Comparison of ENCODE assay signal across 34 cellular contexts in genomic region chr1:56068210-56068609, GRCh38.
DNase-seq lines count a peak whose midpoint lies in the region; ATAC-seq and TF ChIP-seq lines count a peak whose summit lies in the region.
"Had no signal": no experiment of that assay in that cellular context is flagged by ENCODE, and none has a peak within 500 bp of the region (broad histone marks: within the 10 kb centered on the region; RNA-seq: fewer than 3 reads in every experiment).

No MANE protein-coding gene starts in this region.

- no peaks in the 10 kb centered on the region for H3K27me3 ChIP-seq in breast epithelium
- H3K27me3 ChIP-seq in osteoblast (ENCODE audit: insufficient read depth, low read length), result no peaks in the 10 kb centered on the region
- H3K27me3 ChIP-seq: esophagus muscularis mucosa, heart left ventricle, neutrophil, sigmoid colon, suprapubic skin had no signal

- no peak for ATAC-seq in HG02840 (IDR thresholded peaks at IDR 0.05; ENCODE audit: low FRiP score, unreplicated experiment)
- ATAC-seq: heart left ventricle, left ventricle myocardium superior, WTC11 had no signal

- no peak overlapping the region for H3K4me3 Mint-ChIP-seq in MCF 10A (ENCODE audit: unreplicated experiment)
- H3K4me3 Mint-ChIP-seq: activated CD4-positive, alpha-beta T cell treated with anti-CD3 and anti-CD28 coated beads, Interleukin-2, amount 10 ng/mL, durations not matched to agents 7 days and 5 days; activated naive CD8-positive, alpha-beta T cell; B cell; CD8-positive, alpha-beta memory T cell; dendritic cell treated with granulocyte-macrophage colony-stimulating factor and Interleukin-4, amounts not matched to agents 40 ng/mL and 50 ng/mL, for 4 days; endodermal cell; WTC11 had no signal

- POLR2A ChIA-PET in MCF 10A (lab: Yijun Ruan, JAX), result no interaction called here
- POLR2A ChIA-PET in HEK293T (lab: Yijun Ruan, JAX), result no interaction called here

- no peaks in the 10 kb centered on the region for H3K36me3 Mint-ChIP-seq in MCF 10A (ENCODE audit: insufficient read depth, unreplicated experiment)
- H3K36me3 Mint-ChIP-seq: activated naive CD8-positive, alpha-beta T cell; CD8-positive, alpha-beta memory T cell; WTC11 had no signal

- H3K27me3 Mint-ChIP-seq in MCF 10A (ENCODE audit: insufficient read depth, unreplicated experiment), result no peaks in the 10 kb centered on the region
- H3K27me3 Mint-ChIP-seq: activated CD4-positive, alpha-beta T cell treated with anti-CD3 and anti-CD28 coated beads, Interleukin-2, amount 10 ng/mL, durations not matched to agents 7 days and 5 days; activated naive CD8-positive, alpha-beta T cell had no signal

- H2AFZ ChIP-seq in osteoblast (ENCODE audit: low read length), result peak overlapping the region; percentile 20

- H3K9me3 Mint-ChIP-seq in MCF 10A (ENCODE audit: unreplicated experiment), result peaks cover 7% of the 10 kb centered on the region
- H3K9me3 Mint-ChIP-seq: activated CD4-positive, alpha-beta T cell treated with anti-CD3 and anti-CD28 coated beads, Interleukin-2, amount 10 ng/mL, durations not matched to agents 7 days and 5 days; CD8-positive, alpha-beta memory T cell; dendritic cell treated with granulocyte-macrophage colony-stimulating factor and Interleukin-4, amounts not matched to agents 40 ng/mL and 50 ng/mL, for 4 days; endodermal cell; WTC11 had no signal

- peaks cover 39% of the 10 kb centered on the region for H3K4me1 Mint-ChIP-seq in MCF 10A (ENCODE audit: insufficient read depth, unreplicated experiment)
- H3K4me1 Mint-ChIP-seq: activated CD4-positive, alpha-beta T cell treated with anti-CD3 and anti-CD28 coated beads, Interleukin-2, amount 10 ng/mL, durations not matched to agents 7 days and 5 days; B cell; CD8-positive, alpha-beta memory T cell; WTC11 had no signal

- no peaks in the 10 kb centered on the region for H4K20me1 ChIP-seq in osteoblast (ENCODE audit: insufficient read depth, low read length)

- DNase-seq in MCF 10A (ENCODE audit: unreplicated experiment) (no peak), breast epithelium (ENCODE audit: low spot score in 2 of 2) (no peak), brain pericyte (ENCODE audit: low read depth, low spot score) (peak; percentile 48), osteoblast (ENCODE audit: insufficient read length, low spot score, missing footprints) (no peak), cortex of kidney (lab: John Stamatoyannopoulos, UW) (no peak), cerebellar nuclear complex (lab: John Stamatoyannopoulos, UW) (no peak), HEK293T (ENCODE audit: extremely low spot score) (no peak)
- DNase-seq: activated CD4-positive, alpha-beta T cell treated with anti-CD3 and anti-CD28 coated beads, Interleukin-2, amount 10 ng/mL, durations not matched to agents 7 days and 5 days; activated effector memory CD4-positive, alpha-beta T cell treated with Interleukin-2 at 50 U/mL for 16 hours; activated T-cell treated with anti-CD3 and anti-CD28 coated beads, Interleukin-2, amount 50 U/mL, for 1 hour; CD8-positive, alpha-beta memory T cell; central memory CD4-positive, alpha-beta T cell; DMS153; endodermal cell; foreskin melanocyte; heart left ventricle; islet precursor cell; left ventricle myocardium superior; NCI-H1417 treated with DMSO at 0.1 percent for 48 hours; NCI-H446; NCI-H748 treated with DMSO at 0.1 percent for 48 hours; sigmoid colon; stimulated activated CD4-positive, alpha-beta T cell treated with anti-CD3 and anti-CD28 coated beads, Interleukin-4, amount 100 ng/mL, for 24 hours; T-helper 1 cell had no signal

- H3K4me2 ChIP-seq in osteoblast (ENCODE audit: insufficient read depth, low read length), result peak overlapping the region; percentile 33
- H3K4me2 ChIP-seq: KMS-11 had no signal

- TF ChIP-seq CTCF in MCF 10A (IDR thresholded peaks at IDR 0.05; ENCODE audit: unreplicated experiment) (no peak), breast epithelium (IDR thresholded peaks at IDR 0.05) (no peak), osteoblast (IDR thresholded peaks at IDR 0.05; ENCODE audit: extremely low read depth, low read depth, low read length) (no peak)

- CTCF ChIA-PET in MCF 10A (lab: Yijun Ruan, JAX) (no interaction called here), HEK293T (lab: Yijun Ruan, JAX) (no interaction called here)

- no peak for TF ChIP-seq POLR2A in breast epithelium (IDR thresholded peaks at IDR 0.05)

- intact Hi-C loops in MCF 10A (cut with micrococcal nuclease), result no loop called here
- intact Hi-C loops in breast epithelium (cut with DNase I; ENCODE audit: low total_unique reads), result no loop called here

- no peaks in the 10 kb centered on the region for H3K79me2 ChIP-seq in osteoblast (ENCODE audit: insufficient read depth, low read length)

- H3K36me3 ChIP-seq in breast epithelium (no peaks in the 10 kb centered on the region), osteoblast (ENCODE audit: insufficient read depth, low read length) (no peaks in the 10 kb centered on the region)
- H3K36me3 ChIP-seq: esophagus muscularis mucosa, heart left ventricle, neutrophil, sigmoid colon, suprapubic skin had no signal

- peak overlapping the region; percentile 33 for H3K27ac Mint-ChIP-seq in MCF 10A (ENCODE audit: low read depth, unreplicated experiment)
- H3K27ac Mint-ChIP-seq: activated CD4-positive, alpha-beta T cell treated with anti-CD3 and anti-CD28 coated beads, Interleukin-2, amount 10 ng/mL, durations not matched to agents 7 days and 5 days; activated naive CD8-positive, alpha-beta T cell; B cell; CD8-positive, alpha-beta memory T cell; dendritic cell treated with granulocyte-macrophage colony-stimulating factor and Interleukin-4, amounts not matched to agents 40 ng/mL and 50 ng/mL, for 4 days; endodermal cell; progenitor cell of endocrine pancreas; WTC11 had no signal

- H3K27ac ChIP-seq in breast epithelium (no peak overlapping the region), osteoblast (ENCODE audit: low read depth, low read length) (peak overlapping the region; percentile 82)
- H3K27ac ChIP-seq: esophagus muscularis mucosa, heart left ventricle, KMS-11, neutrophil, sigmoid colon, suprapubic skin had no signal

- H3K4me1 ChIP-seq in breast epithelium, result peaks cover 0 to under 1% of the 10 kb centered on the region in 2 donors
- peaks cover 56% of the 10 kb centered on the region for H3K4me1 ChIP-seq in osteoblast (ENCODE audit: insufficient read depth, low read length)

- H3K4me3 ChIP-seq in breast epithelium, result no peak overlapping the region
- H3K4me3 ChIP-seq in osteoblast (ENCODE audit: insufficient read depth, low read length), result no peak overlapping the region
- H3K4me3 ChIP-seq: esophagus muscularis mucosa, heart left ventricle, sigmoid colon, suprapubic skin had no signal

- no peaks in the 10 kb centered on the region for H3K9me3 ChIP-seq in breast epithelium
- H3K9me3 ChIP-seq in osteoblast (ENCODE audit: low read depth, low read length), result no peaks in the 10 kb centered on the region
- H3K9me3 ChIP-seq: esophagus muscularis mucosa, heart left ventricle, neutrophil, sigmoid colon, suprapubic skin had no signal

- BruUV-seq in MCF 10A (replicated peaks; lab: Mats Ljungman, UMichigan), result no TSS peak

TF ChIP-seq in HEK293T, 16 proteins besides CTCF, POLR2A, EP300 and RAD21:
- TF ChIP-seq BHLHE40 (IDR thresholded peaks at IDR 0.05; ENCODE audit: borderline replicate concordance) (no peak), TARDBP (IDR thresholded peaks at IDR 0.05) (no peak), ARNT (IDR thresholded peaks at IDR 0.05) (no peak), L3MBTL2 (conservative IDR thresholded peaks at IDR 0.05) (no peak), FOXM1 (IDR thresholded peaks at IDR 0.05; ENCODE audit: borderline replicate concordance) (no peak), HDGF (IDR thresholded peaks at IDR 0.05; ENCODE audit: borderline replicate concordance) (no peak), ELF4 (IDR thresholded peaks at IDR 0.05) (no peak), SP1 (IDR thresholded peaks at IDR 0.05) (no peak), FOXK2 (IDR thresholded peaks at IDR 0.05) (no peak), SUZ12 (IDR thresholded peaks at IDR 0.05) (no peak), NFRKB (IDR thresholded peaks at IDR 0.05) (no peak), PKNOX1 (IDR thresholded peaks at IDR 0.05) (no peak), LEF1 (IDR thresholded peaks at IDR 0.05; ENCODE audit: borderline replicate concordance) (no peak)
